In the genomic region with DNA sequence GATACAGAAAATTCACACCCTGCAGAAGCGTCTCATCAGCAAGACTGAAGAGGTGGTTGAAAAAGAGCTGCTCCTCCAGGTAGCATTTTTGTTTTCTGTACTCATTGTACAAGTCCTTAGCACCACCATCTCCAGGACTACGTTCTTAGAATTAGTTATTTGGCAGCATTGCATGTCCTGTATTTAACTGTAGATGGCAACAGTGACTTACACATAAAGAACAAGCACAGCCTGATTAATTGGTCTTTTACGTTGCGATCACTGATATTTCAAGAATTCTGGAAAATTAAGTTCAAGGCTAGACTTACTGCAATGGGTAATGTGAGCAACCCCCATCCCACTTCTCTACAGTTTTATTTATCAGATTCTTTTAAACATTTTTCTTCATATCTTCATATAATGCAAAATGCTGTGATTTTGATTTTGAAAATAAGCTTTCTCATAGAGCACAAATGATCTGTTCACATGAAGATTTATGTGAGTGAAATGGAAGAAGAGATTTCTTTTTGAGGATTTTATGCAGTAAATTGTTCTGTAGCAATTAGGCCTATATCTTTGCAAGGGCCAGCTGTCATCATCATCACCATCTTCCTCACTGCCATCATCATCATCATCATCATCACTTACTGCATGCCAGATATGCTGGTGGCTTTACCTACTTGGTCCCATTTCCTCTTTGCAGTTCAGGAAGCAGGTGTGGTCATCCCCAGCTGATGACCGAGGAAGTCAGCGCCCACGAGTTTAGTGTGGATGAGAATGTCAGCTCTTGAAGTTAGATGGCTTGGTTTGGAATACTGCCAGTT, we compare ENCODE assay signal across 8 cellular contexts. TPM values are rescaled to one million over a fixed set of nuclear protein-coding genes. Genes with fewer than 3 reads are reported as not detected.
DNase-seq lines count a peak whose midpoint lies in the region; ATAC-seq and TF ChIP-seq lines count a peak whose summit lies in the region.

No MANE protein-coding gene starts in this region.

- H3K4me1 ChIP-seq in hepatocyte (ENCODE audit: insufficient read depth), result no peaks in the 10 kb centered on the region

- TF ChIP-seq CTCF in hepatocyte (IDR thresholded peaks at IDR 0.05; ENCODE audit: poor library complexity), result peak; percentile 75

- no peak overlapping the region for H3K27ac ChIP-seq in hepatocyte

- H3K36me3 ChIP-seq in hepatocyte (replicated peaks; ENCODE audit: insufficient read depth, low read depth), result no peaks in the 10 kb centered on the region

- ATAC-seq in GM19035 (IDR thresholded peaks at IDR 0.05; ENCODE audit: unreplicated experiment) (no peak), GM21447 (IDR thresholded peaks at IDR 0.05; ENCODE audit: unreplicated experiment) (no peak), HG03159 (IDR thresholded peaks at IDR 0.05; ENCODE audit: unreplicated experiment) (no peak)

- no peaks in the 10 kb centered on the region for H3K79me2 ChIP-seq in hepatocyte

- no peaks in the 10 kb centered on the region for H4K20me1 ChIP-seq in hepatocyte (ENCODE audit: insufficient read depth, poor library complexity, severe bottlenecking)

- H3K4me2 ChIP-seq in hepatocyte, result no peak overlapping the region

- WGBS in hepatocyte (ENCODE audit: low lambda C conversion rate, missing lambda C conversion rate), result 49% methylated on average over 7 of the region's 7 CpGs

- no peaks in the 10 kb centered on the region for H3K9me2 ChIP-seq in hepatocyte (replicated peaks; ENCODE audit: insufficient read depth)

- DNase-seq in D341Med (ENCODE audit: low spot score), result peak; percentile 21
- DNase-seq in HCEC 1CT, result peak; percentile 51
- DNase-seq in SK-N-DZ (ENCODE audit: low spot score), result peak; percentile 20
- peak; percentile 46 for DNase-seq in hepatocyte (ENCODE audit: low spot score)
- no peak for DNase-seq in KG1 (lab: John Stamatoyannopoulos, UW)

- no peaks in the 10 kb centered on the region for H3K27me3 ChIP-seq in hepatocyte

- H2AFZ ChIP-seq in hepatocyte, result no peak overlapping the region

- H3K4me3 ChIP-seq in hepatocyte, result no peak overlapping the region

- H3K9me3 ChIP-seq in hepatocyte (ENCODE audit: low read depth), result no peaks in the 10 kb centered on the region

RNA-seq across cellular contexts. Expression of a gene that starts 53.3 kb away (rescaled TPM):
- 0.05 TPM in 1 of 2 replicates, not detected in the other for polyA plus RNA-seq in SK-N-DZ (2014; cell fraction: cytosol; rRNA removed)
- polyA plus RNA-seq in SK-N-DZ (2014; cell fraction: nucleus; rRNA removed), result 0.07 TPM in 1 of 2 replicates, not detected in the other
- 0.17 and 0.20 TPM in 2 replicates for total RNA-seq in hepatocyte
- polyA plus RNA-seq in hepatocyte, result not detected in 2 replicates
